Comparison of ENCODE assay signal across 18 cellular contexts in the genomic region with DNA sequence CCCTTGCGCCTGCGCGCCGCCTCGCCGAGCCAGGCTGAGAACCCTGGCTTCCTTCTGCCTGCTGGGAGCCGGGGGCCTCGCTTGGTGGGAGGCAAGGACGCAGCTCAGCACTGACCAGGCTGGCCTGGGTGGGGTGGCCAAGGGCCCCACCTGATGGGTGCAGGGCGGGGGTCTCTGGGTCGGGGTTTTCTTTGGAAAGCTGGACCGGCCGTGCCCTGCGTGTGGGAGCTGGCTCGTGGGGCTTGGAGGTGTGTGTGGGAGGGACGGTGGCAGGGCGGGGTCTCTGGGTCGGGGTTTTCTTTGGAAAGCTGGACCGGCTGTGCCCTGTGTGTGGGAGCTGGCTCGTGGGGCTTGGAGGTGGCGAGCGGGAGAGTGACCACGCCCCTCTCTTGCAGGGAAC.
"Had no signal": no experiment of that assay in that cellular context is flagged by ENCODE, and none has a peak within 500 bp of the region (broad histone marks: within the 10 kb centered on the region; RNA-seq: fewer than 3 reads in every experiment).

No MANE protein-coding gene starts in this region.

- H3K4me1 ChIP-seq: adrenal gland, uterus had no signal

- H3K36me3 ChIP-seq: ovary, uterus had no signal

- H3K9me3 ChIP-seq: adrenal gland, lower lobe of right lung, ovary, sigmoid colon, tibial artery, uterus had no signal

- DNase-seq: activated CD4-positive, alpha-beta T cell treated with anti-CD3 and anti-CD28 coated beads for 4 hours; activated CD8-positive, alpha-beta T cell treated with anti-CD3 and anti-CD28 coated beads for 36 hours; activated effector memory CD4-positive, alpha-beta T cell treated with anti-CD3 and anti-CD28 coated beads, Interleukin-2, amount 50 U/mL, for 16 hours; activated T-cell treated with anti-CD3 and anti-CD28 coated beads, Interleukin-2, amount 50 U/mL, for 4 hours; adrenal gland; caudate nucleus; effector CD4-positive, alpha-beta T cell; foreskin fibroblast; left cardiac atrium; lower lobe of right lung; midbrain; ovary; sigmoid colon; stimulated activated CD4-positive, alpha-beta T cell treated with anti-CD3 and anti-CD28 coated beads, Interleukin-1b, Interleukin-23, amount 100 ng/mL, for 48 hours; uterus; WERI-Rb-1 had no signal

- H3K4me3 ChIP-seq: adrenal gland, coronary artery, lower lobe of right lung, ovary, sigmoid colon, tibial artery, uterus had no signal

- ATAC-seq: activated CD8-positive, alpha-beta T cell treated with anti-CD3 and anti-CD28 coated beads for 36 hours; activated T-cell treated with anti-CD3 and anti-CD28 coated beads, Interleukin-2, amount 50 U/mL, for 4 hours; left cardiac atrium; lower lobe of right lung had no signal

- H3K27ac ChIP-seq: adrenal gland, coronary artery, lower lobe of right lung, ovary, sigmoid colon, tibial artery, uterus, WERI-Rb-1 had no signal

- H3K27me3 ChIP-seq: adrenal gland, ovary, sigmoid colon, tibial artery, uterus had no signal
